Comparison of ENCODE assay signal across 9 cellular contexts in the genomic region with DNA sequence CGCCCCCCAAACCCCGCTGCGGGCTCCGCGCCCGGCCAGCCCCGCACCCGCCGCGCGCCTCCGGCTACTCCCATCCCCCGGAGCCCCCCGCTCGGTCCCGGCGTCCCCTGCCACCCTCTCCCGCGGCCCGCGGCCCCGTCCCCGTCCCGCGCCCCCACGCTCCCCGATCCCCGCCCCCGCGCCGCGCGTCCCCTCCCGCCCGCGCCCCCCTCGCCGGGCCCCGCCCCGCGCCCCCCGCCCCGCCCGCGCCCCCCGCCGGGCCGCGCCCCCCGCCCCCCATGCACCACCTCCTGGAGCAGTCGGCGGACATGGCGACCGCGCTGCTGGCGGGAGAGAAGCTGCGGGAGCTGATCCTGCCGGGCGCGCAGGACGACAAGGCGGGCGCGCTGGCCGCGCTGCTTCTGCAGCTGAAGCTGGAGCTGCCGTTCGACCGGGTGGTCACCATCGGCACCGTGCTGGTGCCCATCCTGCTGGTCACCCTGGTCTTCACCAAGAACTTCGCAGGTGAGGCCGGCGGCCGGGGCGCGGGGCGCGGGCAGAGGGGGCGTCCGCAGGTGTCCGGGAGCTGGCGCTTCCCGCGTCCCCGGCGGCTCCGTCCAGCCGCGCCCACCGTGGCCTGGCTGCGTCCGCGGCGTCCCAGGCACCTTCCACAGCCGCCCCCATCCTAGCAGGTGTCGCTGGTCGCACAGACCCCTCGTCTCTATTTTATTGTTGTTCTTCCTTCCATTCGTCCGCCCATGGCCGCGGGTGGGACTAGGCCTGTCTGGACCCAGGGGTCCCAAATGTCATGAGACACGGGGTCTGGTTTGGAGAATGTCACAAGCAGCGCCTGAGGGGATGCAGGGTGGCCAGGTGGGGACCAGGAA. TPM values are rescaled to one million over a fixed set of nuclear protein-coding genes. Genes with fewer than 3 reads are reported as not detected.
DNase-seq lines count a peak whose midpoint lies in the region; ATAC-seq and TF ChIP-seq lines count a peak whose summit lies in the region.
"Had no signal": no experiment of that assay in that cellular context is flagged by ENCODE, and none has a peak within 500 bp of the region (broad histone marks: within the 10 kb centered on the region; RNA-seq: fewer than 3 reads in every experiment).

PANX2 (plus strand) TSS at position 279 of the 866 bp plus-strand sequence; CDS start at position 279, 0 bp downstream.

- TF ChIP-seq CTCF in AG04450 (IDR thresholded peaks at IDR 0.05; ENCODE audit: low read depth, low read length) (no peak), HFFc6 (IDR thresholded peaks at IDR 0.05) (no peak), cardiac fibroblast (IDR thresholded peaks at IDR 0.05; ENCODE audit: low read depth, low read length) (no peak)

- peak within 1 kb of the TSS; percentile 49; the same call in 1 of the 2 replicates for H3K27ac Mint-ChIP-seq in HFFc6
- H3K27ac Mint-ChIP-seq in natural killer cell treated with Interleukin-12 subunit alpha and Interleukin-12 subunit beta and Interleukin-15 and Interleukin-18, amount 100 ng/mL, for 72 hours: peak within 1 kb of the TSS in 1 of 2 donors; percentile 69

- H3K4me3 ChIP-seq in AG04450 (ENCODE audit: low read depth, low read length): peak within 1 kb of the TSS; percentile 60
- peak within 1 kb of the TSS; percentile 44 to 59 for H3K4me3 ChIP-seq in cardiac fibroblast (replicated peaks in 1 of 2; ENCODE audit: low read depth in 2 of 2, low read length in 2 of 2)

- H3K27me3 Mint-ChIP-seq in HFFc6 (ENCODE audit: insufficient read depth): peaks cover 28% of the 10 kb centered on the region
- peaks cover 18 to 25% of the 10 kb centered on the region in 2 donors for H3K27me3 Mint-ChIP-seq in natural killer cell treated with Interleukin-12 subunit alpha and Interleukin-12 subunit beta and Interleukin-15 and Interleukin-18, amount 100 ng/mL, for 72 hours

- peak within 1 kb of the TSS; percentile 76 for H3K4me3 Mint-ChIP-seq in HFFc6
- peak within 1 kb of the TSS; percentile 82 for H3K4me3 Mint-ChIP-seq in natural killer cell treated with Interleukin-12 subunit alpha and Interleukin-12 subunit beta and Interleukin-15 and Interleukin-18, amount 100 ng/mL, for 72 hours

- POLR2A ChIA-PET in AG04450 (lab: Yijun Ruan, JAX): interaction anchor here (0.5 to 1.0 kb wide), 2 partner anchors 157 to 169 kb away, joined by 3 to 6 read pairs; no protein-coding TSS in a partner anchor

- peaks cover 16% of the 10 kb centered on the region for H3K27me3 ChIP-seq in AG04450 (ENCODE audit: control insufficient read depth, insufficient read depth, low read length)

- no peaks in the 10 kb centered on the region for H3K9me3 Mint-ChIP-seq in HFFc6
- H3K9me3 Mint-ChIP-seq in natural killer cell treated with Interleukin-12 subunit alpha and Interleukin-12 subunit beta and Interleukin-15 and Interleukin-18, amount 100 ng/mL, for 72 hours: no peaks in the 10 kb centered on the region

- H3K36me3 Mint-ChIP-seq in HFFc6 (ENCODE audit: low read depth): no peaks in the 10 kb centered on the region
- H3K36me3 Mint-ChIP-seq in natural killer cell treated with Interleukin-12 subunit alpha and Interleukin-12 subunit beta and Interleukin-15 and Interleukin-18, amount 100 ng/mL, for 72 hours: no peaks in the 10 kb centered on the region

- ATAC-seq in natural killer cell treated with Interleukin-12 subunit alpha and Interleukin-12 subunit beta and Interleukin-15 and Interleukin-18, amount 100 ng/mL, for 72 hours: peak; percentile 35 to 41
- no peak for ATAC-seq in GM19397 (IDR thresholded peaks at IDR 0.05; ENCODE audit: unreplicated experiment)

- H3K27ac ChIP-seq in AG04450 (ENCODE audit: low read depth, low read length): no peak within 1 kb of the TSS

- CTCF ChIA-PET in AG04450 (lab: Charles Lee): no interaction called here

- no peaks in the 10 kb centered on the region for H3K4me1 Mint-ChIP-seq in HFFc6 (ENCODE audit: low read depth)
- peaks cover 0 to 13% of the 10 kb centered on the region in 2 donors for H3K4me1 Mint-ChIP-seq in natural killer cell treated with Interleukin-12 subunit alpha and Interleukin-12 subunit beta and Interleukin-15 and Interleukin-18, amount 100 ng/mL, for 72 hours (ENCODE audit: low read depth in 2 of 2)

- H3K9me3 ChIP-seq in AG04450 (ENCODE audit: control insufficient read depth, insufficient read depth, low read length): peaks cover 10% of the 10 kb centered on the region; the same call in 1 of the 2 replicates

- DNase-seq in AG04450 (ENCODE audit: low read depth, low spot score) (no peak), HFFc6 (no peak), cardiac fibroblast (ENCODE audit: low read depth in 2 of 2) (no peak), NCI-H128 (lab: John Stamatoyannopoulos, UW; ENCODE audit: unreplicated experiment) (no peak), NCI-H187 treated with DMSO at 0.1 percent for 48 hours (lab: John Stamatoyannopoulos, UW) (no peak), SKM-1 (lab: John Stamatoyannopoulos, UW; ENCODE audit: unreplicated experiment) (no peak)
- no peak for DNase-seq in natural killer cell treated with Interleukin-12 subunit alpha and Interleukin-12 subunit beta and Interleukin-15 and Interleukin-18, amount 100 ng/mL, for 72 hours (ENCODE audit: low spot score)

RNA-seq across cellular contexts. Expression of gene PANX2, which starts in this region (rescaled TPM):
- 0.93 and 1.1 TPM in 2 replicates for polyA plus RNA-seq in AG04450 (2011; rRNA removed)
- 0.17 and 0.28 TPM in 2 replicates for polyA minus RNA-seq in AG04450 (2011; rRNA and poly(A)+ RNA removed)
- 1 to 10 TPM; 1.2 to 2.3 (median 1.3) TPM for total RNA-seq in HFFc6 (2021; fragmentation: NEBNext Ultra II Directional; extraction: Animal tissue kit (Norgen Biotek cat#: 25700))
- 1 to 10 TPM; 3.0 to 3.5 TPM for total RNA-seq in natural killer cell treated with Interleukin-12 subunit alpha and Interleukin-12 subunit beta and Interleukin-15 and Interleukin-18, amount 100 ng/mL, for 72 hours
- total RNA-seq: renal cortical epithelial cell had no signal
